ENCODE assay signal across 26 cellular contexts in genomic region chr14:99073401-99073800, GRCh38.
"Had no signal": no experiment of that assay in that cellular context is flagged by ENCODE, and none has a peak within 500 bp of the region (broad histone marks: within the 10 kb centered on the region; RNA-seq: fewer than 3 reads in every experiment).

No MANE protein-coding gene starts in this region.

- H3K27me3 Mint-ChIP-seq: activated CD4-positive, alpha-beta T cell treated with anti-CD3 and anti-CD28 coated beads, Interleukin-2, amount 10 ng/mL, durations not matched to agents 7 days and 5 days; activated CD8-positive, alpha-beta memory T cell treated with anti-CD3 and anti-CD28 coated beads, Interleukin-2, amount 10 ng/mL, durations not matched to agents 7 days and 5 days; activated CD8-positive, alpha-beta T cell treated with anti-CD3 and anti-CD28 coated beads for 36 hours; activated naive CD4-positive, alpha-beta T cell treated with anti-CD3 and anti-CD28 coated beads, Interleukin-2, amount 50 U/mL, for 24 hours; naive B cell; stimulated activated memory B cell treated with anti-CD40 and anti-IgM and Interleukin-4, amounts not matched to agents 10 μg/mL and 1 μg/mL and 100 μg/mL, for 72 hours had no signal

- ATAC-seq: activated CD4-positive, CD25-positive, alpha-beta regulatory T cell treated with anti-CD3 and anti-CD28 coated beads, Interleukin-2, amount 50 U/mL, for 24 hours; activated CD8-positive, alpha-beta memory T cell treated with anti-CD3 and anti-CD28 coated beads, Interleukin-2, amount 10 ng/mL, durations not matched to agents 7 days and 5 days; activated CD8-positive, alpha-beta T cell treated with anti-CD3 and anti-CD28 coated beads for 36 hours; gastrocnemius medialis; left cardiac atrium; stimulated activated memory B cell treated with anti-CD40 and anti-IgM and Interleukin-4, amounts not matched to agents 10 μg/mL and 1 μg/mL and 100 μg/mL, for 72 hours had no signal

- H3K4me3 Mint-ChIP-seq: activated CD4-positive, alpha-beta T cell treated with anti-CD3 and anti-CD28 coated beads, Interleukin-2, amount 10 ng/mL, durations not matched to agents 7 days and 5 days; activated CD8-positive, alpha-beta memory T cell treated with anti-CD3 and anti-CD28 coated beads, Interleukin-2, amount 10 ng/mL, durations not matched to agents 7 days and 5 days; activated CD8-positive, alpha-beta T cell treated with anti-CD3 and anti-CD28 coated beads for 36 hours; activated naive CD4-positive, alpha-beta T cell treated with anti-CD3 and anti-CD28 coated beads, Interleukin-2, amount 50 U/mL, for 24 hours; activated T-helper 1 cell treated with anti-CD3 and anti-CD28 coated beads, Interleukin-12 subunit alpha, Interleukin-12 subunit beta, Interleukin-2, Interleukin-4 antibody, amounts not matched to agents 30 ng/mL and 10 ng/mL and 1 ng/mL, durations not matched to agents 14 hours and 24 hours and 36 hours; brain; memory B cell; naive B cell; stimulated activated memory B cell treated with anti-CD40 and anti-IgM and Interleukin-4, amounts not matched to agents 10 μg/mL and 1 μg/mL and 100 μg/mL, for 72 hours had no signal

- DNase-seq: activated CD4-positive, alpha-beta T cell treated with anti-CD3 and anti-CD28 coated beads, Interleukin-2, amount 10 ng/mL, durations not matched to agents 7 days and 5 days; activated CD8-positive, alpha-beta memory T cell treated with anti-CD3 and anti-CD28 coated beads, Interleukin-2, amount 10 ng/mL, durations not matched to agents 7 days and 5 days; activated CD8-positive, alpha-beta T cell treated with anti-CD3 and anti-CD28 coated beads for 36 hours; activated gamma-delta T cell; activated T-cell treated with anti-CD3 and anti-CD28 coated beads for 4 hours; aorta; central memory CD4-positive, alpha-beta T cell; esophagus squamous epithelium; gastrocnemius medialis; hypothalamus; left cardiac atrium; naive B cell; stimulated activated CD4-positive, alpha-beta T cell treated with anti-CD3 and anti-CD28 coated beads, Interleukin-2, amount 100 ng/mL, for 24 hours; stomach; transverse colon; uterus had no signal

- H3K27ac ChIP-seq: esophagus squamous epithelium, gastrocnemius medialis, right lobe of liver, skin epidermis, stomach, suprapubic skin, transverse colon, uterus, VCaP had no signal

- H3K27ac Mint-ChIP-seq: activated CD4-positive, alpha-beta T cell treated with anti-CD3 and anti-CD28 coated beads, Interleukin-2, amount 10 ng/mL, durations not matched to agents 7 days and 5 days; activated CD8-positive, alpha-beta memory T cell treated with anti-CD3 and anti-CD28 coated beads, Interleukin-2, amount 10 ng/mL, durations not matched to agents 7 days and 5 days; activated CD8-positive, alpha-beta T cell treated with anti-CD3 and anti-CD28 coated beads for 36 hours; activated naive CD4-positive, alpha-beta T cell treated with anti-CD3 and anti-CD28 coated beads, Interleukin-2, amount 50 U/mL, for 24 hours; activated T-helper 1 cell treated with anti-CD3 and anti-CD28 coated beads, Interleukin-12 subunit alpha, Interleukin-12 subunit beta, Interleukin-2, Interleukin-4 antibody, amounts not matched to agents 30 ng/mL and 10 ng/mL and 1 ng/mL, durations not matched to agents 14 hours and 24 hours and 36 hours; brain; memory B cell; naive B cell; stimulated activated memory B cell treated with anti-CD40 and anti-IgM and Interleukin-4, amounts not matched to agents 10 μg/mL and 1 μg/mL and 100 μg/mL, for 72 hours had no signal

- H3K36me3 Mint-ChIP-seq: activated CD8-positive, alpha-beta memory T cell treated with anti-CD3 and anti-CD28 coated beads, Interleukin-2, amount 10 ng/mL, durations not matched to agents 7 days and 5 days; memory B cell; stimulated activated memory B cell treated with anti-CD40 and anti-IgM and Interleukin-4, amounts not matched to agents 10 μg/mL and 1 μg/mL and 100 μg/mL, for 72 hours had no signal

- H3K9me3 Mint-ChIP-seq: activated naive CD4-positive, alpha-beta T cell treated with anti-CD3 and anti-CD28 coated beads, Interleukin-2, amount 50 U/mL, for 24 hours had no signal

- H3K4me3 ChIP-seq: esophagus squamous epithelium, gastrocnemius medialis, right lobe of liver, skin epidermis, stomach, suprapubic skin, transverse colon, uterus had no signal

- H3K4me1 Mint-ChIP-seq: brain; memory B cell; naive B cell; stimulated activated memory B cell treated with anti-CD40 and anti-IgM and Interleukin-4, amounts not matched to agents 10 μg/mL and 1 μg/mL and 100 μg/mL, for 72 hours had no signal

- H3K27me3 ChIP-seq: esophagus squamous epithelium, right lobe of liver, suprapubic skin, transverse colon, uterus had no signal
